8 cellular contexts compared by ENCODE assay signal in the genomic region with DNA sequence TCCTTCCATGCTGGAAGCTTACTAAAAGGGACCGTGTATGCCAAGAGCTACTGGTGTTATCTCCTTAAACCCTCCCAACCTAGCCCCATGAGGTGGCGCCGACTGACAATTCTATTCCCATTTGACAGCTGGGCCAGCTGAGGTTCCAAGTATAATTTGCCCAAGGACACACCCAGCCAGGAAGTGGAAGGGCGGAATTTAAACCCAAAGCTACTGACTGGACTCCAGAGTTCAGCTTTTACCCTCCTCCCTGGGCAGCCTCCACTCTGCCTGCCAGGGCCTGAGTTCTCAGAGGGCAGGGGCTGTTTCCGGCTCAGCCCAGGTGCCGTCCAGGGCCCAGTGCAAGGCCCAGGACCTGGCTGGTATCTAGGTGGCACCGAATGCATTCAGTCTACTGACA.
A peak's percentile ranks its signal among the peaks of the same experiment; 100 is the strongest.
DNase-seq lines count a peak whose midpoint lies in the region; ATAC-seq and TF ChIP-seq lines count a peak whose summit lies in the region.

No MANE protein-coding gene starts in this region.

- TF ChIP-seq CTCF in fibroblast of mammary gland (conservative IDR thresholded peaks at IDR 0.05; ENCODE audit: control insufficient read depth, insufficient read depth, low read depth, low read length) = no peak
- no peak for TF ChIP-seq CTCF in nephron progenitor cell (IDR thresholded peaks at IDR 0.05)
- no peak for TF ChIP-seq CTCF in uterus (IDR thresholded peaks at IDR 0.05)

- DNase-seq in activated naive CD4-positive, alpha-beta T cell treated with anti-CD3 and anti-CD28 coated beads, Interleukin-2, amount 10 ng/mL, durations not matched to agents 7 days and 5 days = no peak
- no peak for DNase-seq in activated naive CD4-positive, alpha-beta T cell treated with Interleukin-2 at 50 U/mL for 16 hours
- DNase-seq in fibroblast of mammary gland (ENCODE audit: low read depth) (peak; percentile 6), nephron progenitor cell (no peak), uterus (no peak), DMS114 treated with DMSO at 0.1 percent for 48 hours (lab: John Stamatoyannopoulos, UW; ENCODE audit: unreplicated experiment) (no peak), SJCRH30 (no peak)

- intact Hi-C loops in uterus (cut with DNase I; ENCODE audit: low total_unique reads) = no loop called here

- H3K36me3 Mint-ChIP-seq in activated naive CD4-positive, alpha-beta T cell treated with anti-CD3 and anti-CD28 coated beads, Interleukin-2, amount 10 ng/mL, durations not matched to agents 7 days and 5 days = no peaks in the 10 kb centered on the region
- no peaks in the 10 kb centered on the region for H3K36me3 Mint-ChIP-seq in nephron progenitor cell (ENCODE audit: low read depth)

- CTCF ChIA-PET in activated naive CD4-positive, alpha-beta T cell treated with anti-CD3 and anti-CD28 coated beads, Interleukin-2, amount 10 ng/mL, durations not matched to agents 7 days and 5 days (lab: Charles Lee) = interaction anchor here (1.9 kb wide), 1 partner anchor 62 kb away, joined by 5 read pairs; no protein-coding TSS in a partner anchor

- H3K4me1 Mint-ChIP-seq in activated naive CD4-positive, alpha-beta T cell treated with anti-CD3 and anti-CD28 coated beads, Interleukin-2, amount 10 ng/mL, durations not matched to agents 7 days and 5 days = peaks cover 4% of the 10 kb centered on the region
- H3K4me1 Mint-ChIP-seq in nephron progenitor cell = peaks cover 58% of the 10 kb centered on the region

- H3K9me3 ChIP-seq in uterus (no peaks in the 10 kb centered on the region), SJCRH30 (replicated peaks) (no peaks in the 10 kb centered on the region)

- H3K9me3 Mint-ChIP-seq in activated naive CD4-positive, alpha-beta T cell treated with anti-CD3 and anti-CD28 coated beads, Interleukin-2, amount 10 ng/mL, durations not matched to agents 7 days and 5 days = no peaks in the 10 kb centered on the region
- no peaks in the 10 kb centered on the region for H3K9me3 Mint-ChIP-seq in nephron progenitor cell

- no peak for ATAC-seq in HG03175 (IDR thresholded peaks at IDR 0.05; ENCODE audit: unreplicated experiment)

- H3K4me1 ChIP-seq in uterus (peaks cover 0 to 4% of the 10 kb centered on the region in 2 donors), SJCRH30 (no peaks in the 10 kb centered on the region)

- peak overlapping the region; percentile 21 for H3K4me3 Mint-ChIP-seq in activated naive CD4-positive, alpha-beta T cell treated with anti-CD3 and anti-CD28 coated beads, Interleukin-2, amount 10 ng/mL, durations not matched to agents 7 days and 5 days
- peak overlapping the region; percentile 82 for H3K4me3 Mint-ChIP-seq in nephron progenitor cell

- H3K4me3 ChIP-seq in fibroblast of mammary gland (ENCODE audit: control insufficient read depth, low read depth, low read length) = no peak overlapping the region
- no peak overlapping the region for H3K4me3 ChIP-seq in uterus
- no peak overlapping the region for H3K4me3 ChIP-seq in SJCRH30

- peaks cover 95% of the 10 kb centered on the region for H3K27me3 Mint-ChIP-seq in activated naive CD4-positive, alpha-beta T cell treated with anti-CD3 and anti-CD28 coated beads, Interleukin-2, amount 10 ng/mL, durations not matched to agents 7 days and 5 days
- no peaks in the 10 kb centered on the region for H3K27me3 Mint-ChIP-seq in nephron progenitor cell (ENCODE audit: low read depth, poor library complexity)

- H3K27ac Mint-ChIP-seq in activated naive CD4-positive, alpha-beta T cell treated with anti-CD3 and anti-CD28 coated beads, Interleukin-2, amount 10 ng/mL, durations not matched to agents 7 days and 5 days = no peak overlapping the region
- no peak overlapping the region for H3K27ac Mint-ChIP-seq in nephron progenitor cell

- TF ChIP-seq POLR2A in uterus (IDR thresholded peaks at IDR 0.05) = no peak

- peak overlapping the region; percentile 61 to 79 for H3K27ac ChIP-seq in uterus
- no peak overlapping the region for H3K27ac ChIP-seq in SJCRH30

- H3K27me3 ChIP-seq in uterus (no peaks in the 10 kb centered on the region), SJCRH30 (peaks cover 24% of the 10 kb centered on the region)

- H3K36me3 ChIP-seq in uterus (no peaks in the 10 kb centered on the region), SJCRH30 (no peaks in the 10 kb centered on the region)
